ENCODE assay signal across 20 cellular contexts in genomic region chr19:52659013-52659412, GRCh38. TPM values are rescaled to one million over a fixed set of nuclear protein-coding genes. Genes with fewer than 3 reads are reported as not detected.
DNase-seq lines count a peak whose midpoint lies in the region; ATAC-seq and TF ChIP-seq lines count a peak whose summit lies in the region.
"Had no signal": no experiment of that assay in that cellular context is flagged by ENCODE, and none has a peak within 500 bp of the region (broad histone marks: within the 10 kb centered on the region; RNA-seq: fewer than 3 reads in every experiment).

No MANE protein-coding gene starts in this region.

- no peaks in the 10 kb centered on the region for H3K9me3 Mint-ChIP-seq in progenitor cell of endocrine pancreas (ENCODE audit: low read depth)
- H3K9me3 Mint-ChIP-seq: CD4-positive, alpha-beta T cell had no signal

- no peak overlapping the region for H3K4me3 Mint-ChIP-seq in progenitor cell of endocrine pancreas (ENCODE audit: low read depth)
- H3K4me3 Mint-ChIP-seq: CD4-positive, alpha-beta T cell had no signal

- peak overlapping the region; percentile 91 for H3K27ac Mint-ChIP-seq in progenitor cell of endocrine pancreas
- H3K27ac Mint-ChIP-seq: CD4-positive, alpha-beta T cell; IgD-negative memory B cell had no signal

- H3K36me3 Mint-ChIP-seq in progenitor cell of endocrine pancreas (ENCODE audit: insufficient read depth), result peaks cover 18% of the 10 kb centered on the region

- peak; percentile 17 for DNase-seq in H7
- no peak for DNase-seq in WERI-Rb-1
- DNase-seq in iPS-NIHi11 (ENCODE audit: low spot score), result peak; percentile 18
- DNase-seq in progenitor cell of endocrine pancreas (ENCODE audit: low spot score, unreplicated experiment), result no peak
- DNase-seq in DMS79 (lab: John Stamatoyannopoulos, UW), result no peak
- DNase-seq: AML-193; CD4-positive, alpha-beta T cell; GM23248; MM.1S; NCI-H446; NCI-H524 treated with DMSO at 0.1 percent for 48 hours; PC-3; SK-N-SH had no signal

- H3K9me3 ChIP-seq in WERI-Rb-1 (ENCODE audit: severe bottlenecking), result no peaks in the 10 kb centered on the region
- H3K9me3 ChIP-seq: SK-N-SH had no signal

- 0 out of 2 replicates have a peak overlapping the region, but pooled peaks have one; percentile 12 for H3K27ac ChIP-seq in WERI-Rb-1
- H3K27ac ChIP-seq: A549; BLaER1 treated with 17β-estradiol and CSF1 and Interleukin-3, amounts not matched to agents 10 nM and 100 nM; GM23248; KMS-11 had no signal

- TF ChIP-seq CTCF in WERI-Rb-1 (IDR thresholded peaks at IDR 0.05; ENCODE audit: low read depth, low read length) (no peak), progenitor cell of endocrine pancreas (IDR thresholded peaks at IDR 0.05; ENCODE audit: unreplicated experiment) (no peak)

- ATAC-seq in HG02678 (IDR thresholded peaks at IDR 0.05; ENCODE audit: unreplicated experiment) (no peak), HG02884 (IDR thresholded peaks at IDR 0.05; ENCODE audit: unreplicated experiment) (no peak)
- ATAC-seq: A549, HCT116, PC-3 had no signal

- H3K27me3 ChIP-seq in H7 (ENCODE audit: control insufficient read depth, insufficient read depth, low read length) (no peaks in the 10 kb centered on the region), WERI-Rb-1 (ENCODE audit: insufficient read depth, low read depth, severe bottlenecking) (no peaks in the 10 kb centered on the region)
- H3K27me3 ChIP-seq: BLaER1 treated with 17β-estradiol and CSF1 and Interleukin-3, amounts not matched to agents 10 nM and 100 nM had no signal

- peaks cover 15% of the 10 kb centered on the region for H3K4me1 Mint-ChIP-seq in progenitor cell of endocrine pancreas (ENCODE audit: low read depth)
- H3K4me1 Mint-ChIP-seq: IgD-negative memory B cell had no signal

- no peak overlapping the region for H3K4me3 ChIP-seq in H7 (ENCODE audit: insufficient read depth, low read depth, low read length)
- H3K4me3 ChIP-seq in WERI-Rb-1 (ENCODE audit: low read depth, low read length), result no peak overlapping the region
- H3K4me3 ChIP-seq: A549; BLaER1 treated with 17β-estradiol and CSF1 and Interleukin-3, amounts not matched to agents 10 nM and 100 nM; GM23248 had no signal

- H3K27me3 Mint-ChIP-seq in progenitor cell of endocrine pancreas, result no peaks in the 10 kb centered on the region
- H3K27me3 Mint-ChIP-seq: CD4-positive, alpha-beta T cell; IgD-negative memory B cell had no signal

- no peaks in the 10 kb centered on the region; the same call in 1 of the 2 replicates for H3K36me3 ChIP-seq in H7 (replicated peaks; ENCODE audit: control insufficient read depth, insufficient read depth, low read length)
- H3K36me3 ChIP-seq in WERI-Rb-1, result peaks cover 75% of the 10 kb centered on the region

RNA-seq across cellular contexts. Expression of gene ZNF83, which starts 20.9 kb away (rescaled TPM):
- 16.5 and 35.1 TPM in 2 replicates for total RNA-seq in H7 (2014; rRNA removed; shearing (Covaris generic))
- 72.1 and 79.7 TPM in 2 replicates for total RNA-seq in progenitor cell of endocrine pancreas

Comparison
In these comparisons a context has a peak if more than half of its experiments do, and no peak if none do; other contexts are left out.
1. DNase-seq: peak in H7 (single experiment) and iPS-NIHi11 (single experiment); none in WERI-Rb-1 (single experiment), progenitor cell of endocrine pancreas (single experiment) and DMS79 (single experiment).